ENCODE assay signal across 12 cellular contexts in the genomic region with DNA sequence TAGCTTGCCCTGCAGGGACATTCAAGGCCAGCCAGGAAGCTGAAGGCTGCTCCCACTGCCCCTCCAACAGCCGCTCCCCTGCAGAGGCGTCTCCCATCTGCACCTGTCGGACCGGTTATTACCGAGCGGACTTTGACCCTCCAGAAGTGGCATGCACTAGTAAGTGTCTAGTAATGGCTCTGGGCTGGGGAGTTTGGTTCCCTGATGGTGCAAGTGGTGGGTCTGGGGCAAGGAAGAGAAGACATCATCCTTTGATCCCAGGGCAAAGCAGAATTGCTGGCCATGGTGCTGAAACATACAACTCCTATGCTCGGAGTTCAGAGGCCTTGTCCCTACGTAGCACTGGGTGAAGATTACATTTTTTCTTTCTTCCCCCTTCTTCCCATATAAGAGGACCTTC.
DNase-seq lines count a peak whose midpoint lies in the region; ATAC-seq and TF ChIP-seq lines count a peak whose summit lies in the region.
"Had no signal": no experiment of that assay in that cellular context is flagged by ENCODE, and none has a peak within 500 bp of the region (broad histone marks: within the 10 kb centered on the region; RNA-seq: fewer than 3 reads in every experiment).

No MANE protein-coding gene starts in this region.

- H3K27me3 ChIP-seq in Karpas-422 (ENCODE audit: low read length), result no peaks in the 10 kb centered on the region
- H3K27me3 ChIP-seq in adipocyte (replicated peaks; ENCODE audit: control insufficient read depth, insufficient read depth, low read length), result no peaks in the 10 kb centered on the region
- H3K27me3 ChIP-seq: heart right ventricle, SJSA1 had no signal

- no peak for TF ChIP-seq CTCF in GM10248 (IDR thresholded peaks at IDR 0.05; ENCODE audit: control extremely low read depth, extremely low read depth, low read depth, missing control alignments)

- H3K9ac ChIP-seq in Karpas-422 (ENCODE audit: low read length), result no peak overlapping the region
- no peak overlapping the region for H3K9ac ChIP-seq in adipocyte (ENCODE audit: low read length)

- no peak overlapping the region for H3K4me2 ChIP-seq in Karpas-422 (ENCODE audit: low read depth, low read length, poor library complexity, severe bottlenecking)

- H3K4me3 ChIP-seq in Karpas-422 (ENCODE audit: low read length) (no peak overlapping the region), adipocyte (ENCODE audit: low read length) (no peak overlapping the region)
- H3K4me3 ChIP-seq: heart right ventricle, SJSA1 had no signal

- no peak overlapping the region for H3K27ac ChIP-seq in Karpas-422 (ENCODE audit: low read length)
- H3K27ac ChIP-seq: heart right ventricle, SJSA1 had no signal

- POLR2A ChIA-PET in GM10248 (lab: Yijun Ruan, JAX), result no interaction called here

- H3K36me3 ChIP-seq in Karpas-422 (ENCODE audit: insufficient read depth, low read length) (no peaks in the 10 kb centered on the region), adipocyte (ENCODE audit: control insufficient read depth, insufficient read depth, low read length, severe bottlenecking) (no peaks in the 10 kb centered on the region)
- H3K36me3 ChIP-seq: heart right ventricle, SJSA1 had no signal

- H3K4me1 Mint-ChIP-seq in T-helper 17 cell, result no peaks in the 10 kb centered on the region

- H3K79me2 ChIP-seq in Karpas-422 (ENCODE audit: low read length), result no peaks in the 10 kb centered on the region

- H3K4me3 Mint-ChIP-seq in T-helper 17 cell, result no peak overlapping the region

- H3K9me3 ChIP-seq in Karpas-422 (ENCODE audit: low read length) (no peaks in the 10 kb centered on the region), adipocyte (ENCODE audit: control insufficient read depth, low read length) (no peaks in the 10 kb centered on the region), T-helper 17 cell (ENCODE audit: control insufficient read depth, low read length, poor library complexity, severe bottlenecking) (no peaks in the 10 kb centered on the region)
- H3K9me3 ChIP-seq: heart right ventricle, SJSA1 had no signal

- H2AFZ ChIP-seq in Karpas-422 (ENCODE audit: low read length), result no peak overlapping the region

- no peaks in the 10 kb centered on the region for H3K4me1 ChIP-seq in Karpas-422 (ENCODE audit: low read length)
- no peaks in the 10 kb centered on the region for H3K4me1 ChIP-seq in adipocyte (ENCODE audit: control insufficient read depth, insufficient read depth, low read length)
- H3K4me1 ChIP-seq: heart right ventricle, SJSA1 had no signal

- H3K36me3 Mint-ChIP-seq in T-helper 17 cell (ENCODE audit: low read depth), result no peaks in the 10 kb centered on the region

- DNase-seq in GM10248 (ENCODE audit: extremely low spot score), result peak; percentile 20
- DNase-seq in Karpas-422, result peak; percentile 72
- DNase-seq in adipocyte (ENCODE audit: low read depth), result peak; percentile 13
- DNase-seq in midbrain (lab: John Stamatoyannopoulos, UW), result peak; percentile 15
- DNase-seq in T-helper 17 cell, result no peak
- DNase-seq in stimulated activated CD4-positive, alpha-beta T cell treated with anti-CD3 and anti-CD28 coated beads, Interleukin-2, amount 100 ng/mL, for 24 hours, result no peak
- no peak for DNase-seq in NCI-H2171 treated with DMSO at 0.1 percent for 48 hours (lab: John Stamatoyannopoulos, UW)
- DNase-seq: activated naive CD4-positive, alpha-beta T cell treated with Interleukin-2 at 50 U/mL for 16 hours; right cardiac atrium had no signal

- H3K27ac Mint-ChIP-seq in T-helper 17 cell, result no peak overlapping the region

- H3K27me3 Mint-ChIP-seq in T-helper 17 cell, result no peaks in the 10 kb centered on the region

- H4K20me1 ChIP-seq in Karpas-422 (ENCODE audit: insufficient read depth, low read depth, low read length), result peaks cover 14% of the 10 kb centered on the region; the same call in 1 of the 2 replicates

- CTCF ChIA-PET in GM10248 (lab: Yijun Ruan, JAX), result no interaction called here

- no peaks in the 10 kb centered on the region for H3K9me2 ChIP-seq in Karpas-422 (replicated peaks; ENCODE audit: insufficient read depth, low read length)

- ATAC-seq in T-helper 17 cell (no peak), HG02970 (IDR thresholded peaks at IDR 0.05; ENCODE audit: low FRiP score, unreplicated experiment) (no peak)
- ATAC-seq: heart right ventricle, right cardiac atrium had no signal

Comparison
In these comparisons a context has a peak if more than half of its experiments do, and no peak if none do; other contexts are left out.
1. DNase-seq: peak in GM10248 (single experiment), Karpas-422 (single experiment), adipocyte (single experiment) and midbrain (single experiment); none in T-helper 17 cell (0 of 3), stimulated activated CD4-positive, alpha-beta T cell treated with anti-CD3 and anti-CD28 coated beads, Interleukin-2, amount 100 ng/mL, for 24 hours (0 of 2) and NCI-H2171 treated with DMSO at 0.1 percent for 48 hours (single experiment).